ENCODE assay signal across 23 cellular contexts in the genomic region with DNA sequence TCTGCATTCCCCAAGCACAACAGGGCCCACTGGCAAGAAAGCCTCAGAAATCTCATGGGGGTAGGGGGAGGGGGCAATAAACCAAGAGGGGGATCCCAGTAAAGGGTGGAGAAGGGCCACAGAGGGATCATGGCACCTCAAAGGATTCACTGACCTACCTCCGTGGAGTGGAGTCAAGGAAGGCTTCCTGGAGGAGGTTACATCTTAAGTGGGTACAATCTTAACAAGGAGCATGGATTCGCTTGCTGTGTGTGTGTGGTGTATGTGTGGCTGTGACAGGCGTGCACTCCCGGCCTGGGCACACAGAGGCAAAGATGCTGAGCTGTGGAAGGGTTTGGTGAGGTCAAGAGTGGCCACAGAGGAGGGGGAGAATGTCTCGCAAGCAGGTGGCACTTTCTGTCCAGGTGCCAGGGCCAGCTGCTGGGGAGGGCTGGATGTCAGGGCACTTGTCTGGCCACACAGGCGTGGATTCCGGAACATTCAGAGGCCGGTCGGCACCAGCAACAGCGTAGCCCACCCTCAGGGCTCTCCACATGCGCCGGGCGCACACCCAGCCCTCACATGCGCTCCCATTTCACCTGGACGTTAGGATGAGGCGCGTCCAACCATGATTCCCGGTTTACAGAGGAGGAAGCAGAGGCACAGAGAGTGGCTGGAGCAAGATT. TPM values are rescaled to one million over a fixed set of nuclear protein-coding genes. Genes with fewer than 3 reads are reported as not detected.
A peak's percentile ranks its signal among the peaks of the same experiment; 100 is the strongest.
DNase-seq lines count a peak whose midpoint lies in the region; FAIRE-seq and TF ChIP-seq lines count a peak whose summit lies in the region.
"Had no signal": no experiment of that assay in that cellular context is flagged by ENCODE, and none has a peak within 500 bp of the region (broad histone marks: within the 10 kb centered on the region; RNA-seq: fewer than 3 reads in every experiment).

No MANE protein-coding gene starts in this region.

- peak overlapping the region; percentile 8 for H3K4ac ChIP-seq in neuronal stem cell (ENCODE audit: low read length)

- DNase-seq in AG04450 (ENCODE audit: low read depth, low spot score) (no peak), HTR-8/SVneo (ENCODE audit: insufficient read length, low spot score) (no peak), astrocyte (ENCODE audit: low read depth) (no peak), neuronal stem cell (ENCODE audit: low spot score) (no peak), midbrain (lab: John Stamatoyannopoulos, UW) (no peak), mammary epithelial cell (no peak), G401 (ENCODE audit: low spot score) (no peak)
- DNase-seq: Caco-2; CD4-positive, alpha-beta T cell; GOT3; HCEC 1CT; NCI-H1417; NCI-H187; NCI-H446 treated with DMSO at 0.1 percent for 48 hours; NCI-H69; Peyer's patch had no signal

- H3K4me2 ChIP-seq in astrocyte (ENCODE audit: low read length) (peak overlapping the region; percentile 85), neuronal stem cell (ENCODE audit: insufficient read depth, low read length, poor library complexity, severe bottlenecking) (no peak overlapping the region), mammary epithelial cell (ENCODE audit: insufficient read depth, low read depth, low read length) (no peak overlapping the region)

- peaks cover 66% of the 10 kb centered on the region for H4K20me1 ChIP-seq in astrocyte (ENCODE audit: insufficient read depth, low read length)
- no peaks in the 10 kb centered on the region for H4K20me1 ChIP-seq in mammary epithelial cell (ENCODE audit: insufficient read depth, low read length)

- peaks cover 23% of the 10 kb centered on the region for H3K27me3 Mint-ChIP-seq in astrocyte (ENCODE audit: low read depth, unreplicated experiment)

- H3K27ac Mint-ChIP-seq in astrocyte (ENCODE audit: unreplicated experiment) = peak overlapping the region; percentile 7
- H3K27ac Mint-ChIP-seq: CD4-positive, alpha-beta T cell had no signal

- H3K27me3 ChIP-seq in AG04450 (ENCODE audit: control insufficient read depth, insufficient read depth, low read length) = no peaks in the 10 kb centered on the region
- H3K27me3 ChIP-seq in astrocyte (ENCODE audit: insufficient read depth, low read length) = no peaks in the 10 kb centered on the region
- H3K27me3 ChIP-seq in neuronal stem cell (ENCODE audit: control insufficient read depth in 3 of 3, insufficient read depth in 3 of 3, low read depth in 1 of 3, low read length in 3 of 3) = peaks cover 0 to 9% (median 0%) of the 10 kb centered on the region in 3 experiments
- no peaks in the 10 kb centered on the region for H3K27me3 ChIP-seq in mammary epithelial cell (ENCODE audit: insufficient read depth, low read length)
- H3K27me3 ChIP-seq: BE2C, MG63, Peyer's patch, SJSA1 had no signal

- TF ChIP-seq CTCF in AG04450 (IDR thresholded peaks at IDR 0.05; ENCODE audit: low read depth, low read length) = no peak
- TF ChIP-seq CTCF in astrocyte (IDR thresholded peaks at IDR 0.05; ENCODE audit: insufficient read depth, low read depth, low read length) = no peak
- no peak for TF ChIP-seq CTCF in mammary epithelial cell (conservative IDR thresholded peaks at IDR 0.05 in 1 of 2, IDR thresholded peaks at IDR 0.05 in 1 of 2; ENCODE audit: extremely low read depth in 1 of 2, insufficient read depth in 1 of 2, low read depth in 1 of 2, low read length in 2 of 2)

- no peak overlapping the region for H3K4me3 Mint-ChIP-seq in astrocyte (ENCODE audit: unreplicated experiment)
- H3K4me3 Mint-ChIP-seq: CD4-positive, alpha-beta T cell had no signal

- no peak overlapping the region for H2BK120ac ChIP-seq in neuronal stem cell (ENCODE audit: low read depth, low read length)

- H2AFZ ChIP-seq in astrocyte (ENCODE audit: low read depth, low read length) = no peak overlapping the region
- H2AFZ ChIP-seq in neuronal stem cell (ENCODE audit: low read length) = no peak overlapping the region
- no peak overlapping the region for H2AFZ ChIP-seq in mammary epithelial cell (ENCODE audit: low read depth, low read length)

- peak overlapping the region; percentile 37 for H3K23ac ChIP-seq in neuronal stem cell (ENCODE audit: low read depth, low read length, poor library complexity)

- H3K9me3 ChIP-seq in AG04450 (ENCODE audit: control insufficient read depth, insufficient read depth, low read length) (no peaks in the 10 kb centered on the region; the same call in 1 of the 2 replicates), astrocyte (ENCODE audit: insufficient read depth, low read depth, low read length) (no peaks in the 10 kb centered on the region), neuronal stem cell (replicated peaks in 1 of 2; ENCODE audit: control insufficient read depth in 2 of 2, insufficient read depth in 1 of 2, low read depth in 1 of 2, low read length in 2 of 2) (peaks cover 0 to 1% of the 10 kb centered on the region in 2 donors), mammary epithelial cell (replicated peaks; ENCODE audit: insufficient read depth, low read length) (no peaks in the 10 kb centered on the region)
- H3K9me3 ChIP-seq: BE2C, Caco-2, MG63, Peyer's patch, SJSA1 had no signal

- H3K36me3 ChIP-seq in astrocyte (ENCODE audit: insufficient read depth, low read length) (peaks cover 2% of the 10 kb centered on the region), neuronal stem cell (replicated peaks in 1 of 2; ENCODE audit: control insufficient read depth in 2 of 2, insufficient read depth in 2 of 2, low read length in 2 of 2) (peaks cover 0 to 2% of the 10 kb centered on the region in 2 donors), mammary epithelial cell (ENCODE audit: insufficient read depth, low read length) (no peaks in the 10 kb centered on the region)
- H3K36me3 ChIP-seq: BE2C, MG63, Peyer's patch, SJSA1 had no signal

- H2BK12ac ChIP-seq in neuronal stem cell (ENCODE audit: low read length) = no peak overlapping the region

- peaks cover 43% of the 10 kb centered on the region for H3K4me1 ChIP-seq in astrocyte (ENCODE audit: insufficient read depth, low read length)
- peaks cover 0 to 13% of the 10 kb centered on the region in 2 donors for H3K4me1 ChIP-seq in neuronal stem cell (ENCODE audit: control insufficient read depth in 2 of 2, insufficient read depth in 1 of 2, low read depth in 1 of 2, low read length in 2 of 2)
- peaks cover 20% of the 10 kb centered on the region for H3K4me1 ChIP-seq in mammary epithelial cell (ENCODE audit: insufficient read depth, low read length)
- H3K4me1 ChIP-seq: Caco-2, Peyer's patch had no signal

- POLR2A ChIA-PET in AG04450 (lab: Yijun Ruan, JAX) = interaction anchor here (0.7 kb wide), 1 partner anchor 37 kb away, joined by 4 read pairs; no protein-coding TSS in a partner anchor

- in situ Hi-C loops in mammary epithelial cell (cut with MboI; ENCODE audit: low sequenced_read_pairs in 2 of 2) = no loop called here
- in situ Hi-C loops in G401 (cut with HindIII; ENCODE audit: low sequenced_read_pairs) = no loop called here

- H4K91ac ChIP-seq in neuronal stem cell (ENCODE audit: low read depth, low read length, poor library complexity) = no peak overlapping the region

- peak overlapping the region; percentile 72 for H3K18ac ChIP-seq in neuronal stem cell (ENCODE audit: low read length)

- peak overlapping the region; percentile 65 for H3K9ac ChIP-seq in astrocyte (ENCODE audit: low read length)
- H3K9ac ChIP-seq in neuronal stem cell (ENCODE audit: low read depth, low read length, poor library complexity) = peak overlapping the region; percentile 45
- no peak overlapping the region for H3K9ac ChIP-seq in mammary epithelial cell (ENCODE audit: insufficient read depth, low read length)

- H3K36me3 Mint-ChIP-seq in astrocyte (ENCODE audit: low read depth, unreplicated experiment) = no peaks in the 10 kb centered on the region

- no peak overlapping the region for H3K4me3 ChIP-seq in AG04450 (ENCODE audit: low read depth, low read length)
- no peak overlapping the region for H3K4me3 ChIP-seq in astrocyte (ENCODE audit: insufficient read depth, low read depth, low read length)
- no peak overlapping the region for H3K4me3 ChIP-seq in neuronal stem cell (ENCODE audit: low read length in 2 of 2)
- H3K4me3 ChIP-seq in mammary epithelial cell (replicated peaks in 1 of 3; ENCODE audit: insufficient read depth in 1 of 3, low read depth in 2 of 3, low read length in 3 of 3) = no peak overlapping the region
- H3K4me3 ChIP-seq: MG63, Peyer's patch, SJSA1 had no signal

- peak overlapping the region; percentile 39 for H3K27ac ChIP-seq in AG04450 (ENCODE audit: low read depth, low read length)
- peak overlapping the region; percentile 68 for H3K27ac ChIP-seq in astrocyte (ENCODE audit: low read depth, low read length)
- no peak overlapping the region for H3K27ac ChIP-seq in neuronal stem cell (replicated peaks; ENCODE audit: low read length)
- no peak overlapping the region for H3K27ac ChIP-seq in mammary epithelial cell (ENCODE audit: insufficient read depth, low read depth, low read length)
- H3K27ac ChIP-seq: Peyer's patch, SJSA1 had no signal

- peak overlapping the region; percentile 95 for H2AK5ac ChIP-seq in neuronal stem cell (ENCODE audit: low read depth, low read length)

- H3K9me3 Mint-ChIP-seq in astrocyte (ENCODE audit: unreplicated experiment) = no peaks in the 10 kb centered on the region
- H3K9me3 Mint-ChIP-seq: CD4-positive, alpha-beta T cell had no signal

- CTCF ChIA-PET in AG04450 (lab: Charles Lee) = no interaction called here
- CTCF ChIA-PET in mammary epithelial cell (lab: Charles Lee; ENCODE audit: low non-redundant PET) = no interaction called here

- H2BK15ac ChIP-seq in neuronal stem cell (ENCODE audit: low read length) = peak overlapping the region; percentile 88

- H4K8ac ChIP-seq in neuronal stem cell (ENCODE audit: low read depth, low read length) = no peak overlapping the region

- H3K14ac ChIP-seq in neuronal stem cell (ENCODE audit: low read length) = peak overlapping the region; percentile 59

- FAIRE-seq in HTR-8/SVneo (lab: Jason Lieb, UNC) (peak; percentile 72), astrocyte (lab: Jason Lieb, UNC) (no peak)
- FAIRE-seq: A204.1 had no signal

- no CpG with 5 or more reads among the region's 18 CpGs for WGBS in neuronal stem cell (ENCODE audit: extremely low coverage in 2 of 2, insufficient read length in 2 of 2, insufficient replicate concordance in 1 of 2), 2 donors
- WGBS in mammary epithelial cell (ENCODE audit: low coverage, missing lambda C conversion rate) = 80% methylated on average over 18 of the region's 18 CpGs

- H3K79me1 ChIP-seq in neuronal stem cell (ENCODE audit: low read depth, low read length) = peaks cover 7% of the 10 kb centered on the region

- dilution Hi-C loops in mammary epithelial cell (cut with HindIII; ENCODE audit: low sequenced_read_pairs) = loop anchor here (5.0 kb wide), 1 partner anchor 51 kb away; no protein-coding TSS in a partner anchor

- H2BK5ac ChIP-seq in neuronal stem cell (ENCODE audit: low read length) = peak overlapping the region; percentile 77

- intact Hi-C loops in mammary epithelial cell (cut with micrococcal nuclease) = loop anchor here (1.0 to 2.0 kb wide), 2 partner anchors 14 to 35 kb away; no protein-coding TSS in a partner anchor

- H3K79me2 ChIP-seq in astrocyte (ENCODE audit: insufficient read depth, low read length) (peaks cover 67% of the 10 kb centered on the region), mammary epithelial cell (ENCODE audit: insufficient read depth, low read length) (no peaks in the 10 kb centered on the region)

- BruUV-seq in mammary epithelial cell (replicated peaks; lab: Mats Ljungman, UMichigan) = no TSS peak

- H3K4me1 Mint-ChIP-seq in astrocyte (ENCODE audit: low read depth, unreplicated experiment) = peaks cover 14% of the 10 kb centered on the region

RNA-seq across cellular contexts. Expression of a gene that starts 43.3 kb away (rescaled TPM):
- 0.56 and 0.71 TPM in 2 replicates for polyA plus RNA-seq in AG04450 (2011; rRNA removed)
- polyA minus RNA-seq in AG04450 (2011; rRNA and poly(A)+ RNA removed) = 0.37 and 0.43 TPM in 2 replicates
- 1.6 and 1.7 TPM in 2 replicates for total RNA-seq in astrocyte
- polyA plus RNA-seq in neuronal stem cell (2013, experiment 1 of 2) = 8.6 TPM
- polyA plus RNA-seq in neuronal stem cell (2013, experiment 2 of 2) = 8.5 TPM
- total RNA-seq in mammary epithelial cell = under 1 TPM; 0.31 to 0.50 TPM
- polyA plus RNA-seq in mammary epithelial cell = 0.15 TPM
- polyA minus RNA-seq in mammary epithelial cell = 0.21 TPM
- not detected in 2 replicates for total RNA-seq in G401 (2014; rRNA removed; shearing (Covaris generic))
- total RNA-seq: CD4-positive, alpha-beta T cell; LHCN-M2; Peyer's patch; Right ventricle myocardium inferior; T-helper 1 cell treated with Interleukin-12 subunit alpha and Interleukin-12 subunit beta and Interleukin-4 antibody, amounts not matched to agents 30 ng/mL and 1 ng/mL, for 36 hours had no signal

Comparison
In these comparisons a context has a peak if more than half of its experiments do, and no peak if none do; other contexts are left out.
1. H3K27ac ChIP-seq: peak in AG04450 (single experiment) and astrocyte (single experiment); none in neuronal stem cell (single experiment) and mammary epithelial cell (single experiment).